Comparison of ENCODE assay signal across 8 cellular contexts in the genomic region with DNA sequence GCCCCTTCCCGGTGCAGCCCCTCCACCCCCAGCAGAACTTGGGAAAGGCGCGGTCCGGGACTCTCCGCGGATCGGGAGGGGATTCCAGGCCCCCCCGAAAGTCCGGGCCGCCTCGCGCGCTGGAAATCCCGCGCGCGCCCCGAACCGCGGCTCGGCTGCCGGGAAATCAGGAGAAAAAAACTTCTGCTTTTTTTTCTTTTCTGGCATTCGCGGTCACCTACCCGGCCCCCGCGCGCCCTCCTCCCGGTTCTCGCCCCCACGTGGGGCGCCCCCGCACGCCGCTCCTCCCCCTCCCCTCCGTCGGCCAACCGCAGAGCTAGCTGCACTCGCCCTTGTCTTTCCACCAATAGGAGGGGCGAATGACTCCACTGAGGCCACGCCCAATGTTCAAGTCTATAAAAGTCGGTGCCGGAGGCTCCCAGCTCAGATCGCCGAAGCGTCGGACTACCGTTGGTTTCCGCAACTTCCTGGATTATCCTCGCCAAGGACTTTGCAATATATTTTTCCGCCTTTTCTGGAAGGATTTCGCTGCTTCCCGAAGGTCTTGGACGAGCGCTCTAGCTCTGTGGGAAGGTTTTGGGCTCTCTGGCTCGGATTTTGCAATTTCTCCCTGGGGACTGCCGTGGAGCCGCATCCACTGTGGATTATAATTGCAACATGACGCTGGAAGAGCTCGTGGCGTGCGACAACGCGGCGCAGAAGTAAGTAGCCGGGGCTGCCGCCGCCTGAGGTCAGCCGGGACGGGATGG. TPM values are rescaled to one million over a fixed set of nuclear protein-coding genes. Genes with fewer than 3 reads are reported as not detected.
DNase-seq lines count a peak whose midpoint lies in the region; ATAC-seq, FAIRE-seq and TF ChIP-seq lines count a peak whose summit lies in the region.

GADD45B (plus strand) TSS at position 426 of the 749 bp plus-strand sequence; CDS start at position 658, 232 bp downstream.

- peak within 1 kb of the TSS; percentile 92 to 98 (median 96) for H3K4me3 Mint-ChIP-seq in IgD-negative memory B cell

- intact Hi-C loops in PC-3 (cut with micrococcal nuclease): loop anchor here (1.0 kb wide), 3 partner anchors 67 to 135 kb away; no protein-coding TSS in a partner anchor
- intact Hi-C loops in mucosa of descending colon (cut with DNase I, micrococcal nuclease): loop anchor here (2.0 to 5.0 kb wide), 4 partner anchors 66 to 136 kb away; no protein-coding TSS in a partner anchor

- H3K4me1 Mint-ChIP-seq in IgD-negative memory B cell: peaks cover 10 to 20% (median 14%) of the 10 kb centered on the region in 3 donors

- BruUV-seq in PC-3 (replicated peaks; lab: Mats Ljungman, UMichigan): no TSS peak

- TF ChIP-seq CTCF in D721Med (IDR thresholded peaks at IDR 0.05; ENCODE audit: insufficient read depth, missing control alignments): no peak
- TF ChIP-seq CTCF in PC-3 (conservative IDR thresholded peaks at IDR 0.05; ENCODE audit: low read depth, low read length): no peak
- no peak for TF ChIP-seq CTCF in epithelial cell of esophagus (IDR thresholded peaks at IDR 0.05; ENCODE audit: insufficient read depth, low read depth, low read length, missing control alignments)
- no peak for TF ChIP-seq CTCF in mucosa of descending colon (IDR thresholded peaks at IDR 0.05)

- peak; percentile 45 for ATAC-seq in GM21526 (IDR thresholded peaks at IDR 0.05; ENCODE audit: low FRiP score, unreplicated experiment)
- peak; percentile 27 for ATAC-seq in PC-3
- ATAC-seq in mucosa of descending colon: peak; percentile 83

- H3K36me3 ChIP-seq in PC-3 (ENCODE audit: low read depth, low read length): peaks cover 14% of the 10 kb centered on the region
- no peaks in the 10 kb centered on the region for H3K36me3 ChIP-seq in mucosa of descending colon (ENCODE audit: low read depth)

- H3K79me2 ChIP-seq in PC-3 (ENCODE audit: low read length): peaks cover 38% of the 10 kb centered on the region

- POLR2A ChIA-PET in PC-3 (lab: Charles Lee; ENCODE audit: unreplicated experiment): interaction anchor here (0.6 to 1.8 kb wide), 14 partner anchors 15 to 247 kb away, joined by 3 to 20 read pairs (median 6); no protein-coding TSS in a partner anchor

- H3K4me3 ChIP-seq in PC-3 (ENCODE audit: low read length): peak within 1 kb of the TSS; percentile 100
- H3K4me3 ChIP-seq in epithelial cell of esophagus (ENCODE audit: low read length): peak within 1 kb of the TSS; percentile 93
- H3K4me3 ChIP-seq in mucosa of descending colon: peak within 1 kb of the TSS; percentile 63

- H3K27me3 Mint-ChIP-seq in IgD-negative memory B cell: no peaks in the 10 kb centered on the region

- no peaks in the 10 kb centered on the region for H3K27me3 ChIP-seq in PC-3 (ENCODE audit: low read length)

- peak within 1 kb of the TSS; percentile 92 for H3K4me2 ChIP-seq in PC-3 (ENCODE audit: low read length)

- CTCF ChIA-PET in PC-3 (lab: Charles Lee): interaction anchor here (0.6 to 1.9 kb wide), 6 partner anchors 16 to 135 kb away, joined by 4 to 10 read pairs (median 6); no protein-coding TSS in a partner anchor

- peak; percentile 99 for DNase-seq in D721Med (ENCODE audit: insufficient read length, low spot score)
- DNase-seq in PC-3: peak; percentile 95
- DNase-seq in activated T-cell treated with anti-CD3 and anti-CD28 coated beads for 4 hours: peak; percentile 98
- DNase-seq in epithelial cell of esophagus (ENCODE audit: low read depth): peak; percentile 97
- peak; percentile 97 to 99 (median 98) for DNase-seq in mucosa of descending colon
- peak; percentile 95 to 96 for DNase-seq in stimulated activated CD8-positive, alpha-beta memory T cell treated with anti-CD3 and anti-CD28 coated beads, Interleukin-4, amount 100 ng/mL, for 1 hour (ENCODE audit: low read depth in 2 of 2, low spot score in 1 of 2)

- H3K9me2 ChIP-seq in PC-3 (replicated peaks; ENCODE audit: low read length): no peaks in the 10 kb centered on the region

- peak within 1 kb of the TSS; percentile 86 for H3K9ac ChIP-seq in PC-3 (ENCODE audit: low read length)

- peak within 1 kb of the TSS; percentile 91 to 98 (median 97) for H3K27ac Mint-ChIP-seq in IgD-negative memory B cell

- no peaks in the 10 kb centered on the region for H3F3A ChIP-seq in PC-3 (ENCODE audit: low read length, unreplicated experiment)

- H3K9me3 Mint-ChIP-seq in IgD-negative memory B cell: no peaks in the 10 kb centered on the region

- no peaks in the 10 kb centered on the region for H3K36me3 Mint-ChIP-seq in IgD-negative memory B cell

- H3K4me1 ChIP-seq in PC-3 (ENCODE audit: insufficient read depth, low read length) (peaks cover 5% of the 10 kb centered on the region; the same call in 1 of the 2 replicates), mucosa of descending colon (ENCODE audit: low read depth) (peaks cover 36% of the 10 kb centered on the region)

- no peak for FAIRE-seq in D721Med (lab: Jason Lieb, UNC)

- H3K27ac ChIP-seq in PC-3 (ENCODE audit: low read length): peak within 1 kb of the TSS; percentile 64

- peaks cover 17% of the 10 kb centered on the region for H4K20me1 ChIP-seq in PC-3 (ENCODE audit: low read length)

- H2AFZ ChIP-seq in PC-3 (ENCODE audit: low read length): peak within 1 kb of the TSS; percentile 60

- H3K9me3 ChIP-seq in PC-3 (ENCODE audit: low read length) (no peaks in the 10 kb centered on the region), mucosa of descending colon (no peaks in the 10 kb centered on the region)

RNA-seq across cellular contexts. Expression of gene GADD45B, which starts in this region (rescaled TPM):
- polyA plus RNA-seq in IgD-negative memory B cell: 98.0 TPM
- 137 and 154 TPM in 2 replicates for total RNA-seq in PC-3 (2014; rRNA removed)
- 10 to 100 TPM; 30.6 to 45.5 (median 35.9) TPM for total RNA-seq in mucosa of descending colon

Comparison
In these comparisons a context has a peak if more than half of its experiments do, and no peak if none do; other contexts are left out.
1. Peak in every context shown above with its lines: DNase-seq, ATAC-seq, H3K4me3 ChIP-seq and H3K27ac ChIP-seq.
2. ATAC-seq: peak in every context shown above with its lines; median percentile 83 in mucosa of descending colon; 45 in GM21526; 27 in PC-3.